Comparison of ENCODE assay signal across 13 cellular contexts in the genomic region with DNA sequence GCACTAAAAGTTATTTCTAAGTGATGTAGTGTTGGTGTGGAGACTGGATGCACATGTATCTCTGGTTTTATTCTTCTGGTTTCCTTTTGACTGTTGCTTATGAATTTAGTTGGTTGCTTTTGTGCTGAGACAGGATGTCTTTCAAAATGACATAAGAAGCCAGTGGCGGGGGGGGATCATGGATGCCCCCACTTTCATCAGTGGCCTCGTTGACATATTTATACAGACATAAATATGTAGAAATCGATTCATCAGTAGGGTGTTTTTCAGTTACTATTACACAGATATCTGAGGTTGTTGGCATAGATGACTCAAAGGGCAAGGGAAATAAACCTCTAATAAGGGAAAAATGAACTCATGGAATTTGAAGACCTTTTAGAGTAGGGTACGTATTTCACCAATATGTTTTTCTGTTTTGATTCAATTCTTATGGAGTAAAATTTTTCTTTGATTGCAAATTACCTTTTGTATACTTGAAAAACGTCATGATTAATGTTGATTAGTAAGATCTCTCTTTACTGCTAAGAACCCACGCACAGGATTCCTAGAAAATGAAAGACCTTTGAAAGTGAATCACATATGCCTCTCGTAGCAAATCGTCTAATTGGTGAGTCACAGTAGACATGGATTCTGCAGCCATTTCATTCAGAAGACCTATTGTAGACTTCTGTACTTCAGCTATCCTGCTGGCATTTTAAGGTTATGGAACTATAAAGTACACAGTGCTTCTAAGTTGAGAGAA.
DNase-seq lines count a peak whose midpoint lies in the region; ATAC-seq, FAIRE-seq and TF ChIP-seq lines count a peak whose summit lies in the region.
"Had no signal": no experiment of that assay in that cellular context is flagged by ENCODE, and none has a peak within 500 bp of the region (broad histone marks: within the 10 kb centered on the region; RNA-seq: fewer than 3 reads in every experiment).

No MANE protein-coding gene starts in this region.

- H3K27ac Mint-ChIP-seq in astrocyte (ENCODE audit: unreplicated experiment) = peak overlapping the region; percentile 58
- H3K27ac Mint-ChIP-seq: nephron had no signal

- H3K36me3 ChIP-seq in astrocyte (ENCODE audit: insufficient read depth, low read length) = no peaks in the 10 kb centered on the region
- H3K36me3 ChIP-seq: ascending aorta, thyroid gland had no signal

- H3K4me3 Mint-ChIP-seq in astrocyte (ENCODE audit: unreplicated experiment) = no peak overlapping the region
- H3K4me3 Mint-ChIP-seq: nephron had no signal

- intact Hi-C loops in posterior vena cava (cut with DNase I) = no loop called here

- FAIRE-seq in astrocyte (lab: Jason Lieb, UNC) = peak; percentile 97
- FAIRE-seq: K562 had no signal

- TF ChIP-seq CTCF in astrocyte (IDR thresholded peaks at IDR 0.05; ENCODE audit: insufficient read depth, low read depth, low read length) = no peak

- H3K4me1 Mint-ChIP-seq in astrocyte (ENCODE audit: low read depth, unreplicated experiment) = peaks cover 45% of the 10 kb centered on the region

- peak overlapping the region; percentile 44 for H3K4me2 ChIP-seq in astrocyte (ENCODE audit: low read length)

- H3K27ac ChIP-seq in astrocyte (ENCODE audit: low read depth, low read length) = peak overlapping the region; percentile 99
- H3K27ac ChIP-seq: ascending aorta, thyroid gland had no signal

- ATAC-seq in HG03097 (IDR thresholded peaks at IDR 0.05; ENCODE audit: low FRiP score, unreplicated experiment) = no peak
- ATAC-seq: K562 had no signal

- peaks cover 52% of the 10 kb centered on the region for H3K4me1 ChIP-seq in astrocyte (ENCODE audit: insufficient read depth, low read length)
- H3K4me1 ChIP-seq: ascending aorta had no signal

- H3K79me2 ChIP-seq in astrocyte (ENCODE audit: insufficient read depth, low read length) = no peaks in the 10 kb centered on the region

- H3K4me3 ChIP-seq in astrocyte (ENCODE audit: insufficient read depth, low read depth, low read length) = no peak overlapping the region
- H3K4me3 ChIP-seq: ascending aorta, K562, thyroid gland had no signal

- H3K9me3 ChIP-seq in astrocyte (ENCODE audit: insufficient read depth, low read depth, low read length) = no peaks in the 10 kb centered on the region
- H3K9me3 ChIP-seq: ascending aorta, thyroid gland had no signal

- H4K20me1 ChIP-seq in astrocyte (ENCODE audit: insufficient read depth, low read length) = no peaks in the 10 kb centered on the region

- H3K27me3 ChIP-seq in astrocyte (ENCODE audit: insufficient read depth, low read length) = no peaks in the 10 kb centered on the region
- H3K27me3 ChIP-seq: ascending aorta, thyroid gland had no signal

- H3K9ac ChIP-seq in astrocyte (ENCODE audit: low read length) = no peak overlapping the region

- H3K9me3 Mint-ChIP-seq in astrocyte (ENCODE audit: unreplicated experiment) = peaks cover 7% of the 10 kb centered on the region
- H3K9me3 Mint-ChIP-seq: nephron had no signal

- no peaks in the 10 kb centered on the region for H3K27me3 Mint-ChIP-seq in astrocyte (ENCODE audit: low read depth, unreplicated experiment)

- H3K36me3 Mint-ChIP-seq in astrocyte (ENCODE audit: low read depth, unreplicated experiment) = no peaks in the 10 kb centered on the region

- peak; percentile 86 for DNase-seq in EL
- peak; percentile 16 for DNase-seq in RKO (ENCODE audit: low spot score)
- DNase-seq in astrocyte (ENCODE audit: low read depth) = peak; percentile 92
- DNase-seq in renal cortical epithelial cell (ENCODE audit: low read depth) = peak; percentile 56
- no peak for DNase-seq in superior temporal gyrus (ENCODE audit: extremely low spot score)
- DNase-seq in posterior vena cava (ENCODE audit: low spot score) = no peak
- DNase-seq in LoVo (ENCODE audit: low spot score) = no peak
- DNase-seq: NCI-H2171, thyroid gland had no signal

- H2AFZ ChIP-seq in astrocyte (ENCODE audit: low read depth, low read length) = no peak overlapping the region

Comparison
In these comparisons a context has a peak if more than half of its experiments do, and no peak if none do; other contexts are left out.
1. DNase-seq: peak in EL (single experiment), RKO (single experiment), astrocyte (single experiment) and renal cortical epithelial cell (single experiment); none in superior temporal gyrus (single experiment), posterior vena cava (single experiment) and LoVo (single experiment).